1 cellular context compared by ENCODE assay signal in genomic region chr3:50269977-50270413, GRCh38.
TF ChIP-seq lines count a peak whose summit lies in the region.

No MANE protein-coding gene starts in this region.

TF ChIP-seq in GM23338, 12 proteins besides CTCF, POLR2A, EP300 and RAD21 (continued from another document):
- TF ChIP-seq, protein P1, sequence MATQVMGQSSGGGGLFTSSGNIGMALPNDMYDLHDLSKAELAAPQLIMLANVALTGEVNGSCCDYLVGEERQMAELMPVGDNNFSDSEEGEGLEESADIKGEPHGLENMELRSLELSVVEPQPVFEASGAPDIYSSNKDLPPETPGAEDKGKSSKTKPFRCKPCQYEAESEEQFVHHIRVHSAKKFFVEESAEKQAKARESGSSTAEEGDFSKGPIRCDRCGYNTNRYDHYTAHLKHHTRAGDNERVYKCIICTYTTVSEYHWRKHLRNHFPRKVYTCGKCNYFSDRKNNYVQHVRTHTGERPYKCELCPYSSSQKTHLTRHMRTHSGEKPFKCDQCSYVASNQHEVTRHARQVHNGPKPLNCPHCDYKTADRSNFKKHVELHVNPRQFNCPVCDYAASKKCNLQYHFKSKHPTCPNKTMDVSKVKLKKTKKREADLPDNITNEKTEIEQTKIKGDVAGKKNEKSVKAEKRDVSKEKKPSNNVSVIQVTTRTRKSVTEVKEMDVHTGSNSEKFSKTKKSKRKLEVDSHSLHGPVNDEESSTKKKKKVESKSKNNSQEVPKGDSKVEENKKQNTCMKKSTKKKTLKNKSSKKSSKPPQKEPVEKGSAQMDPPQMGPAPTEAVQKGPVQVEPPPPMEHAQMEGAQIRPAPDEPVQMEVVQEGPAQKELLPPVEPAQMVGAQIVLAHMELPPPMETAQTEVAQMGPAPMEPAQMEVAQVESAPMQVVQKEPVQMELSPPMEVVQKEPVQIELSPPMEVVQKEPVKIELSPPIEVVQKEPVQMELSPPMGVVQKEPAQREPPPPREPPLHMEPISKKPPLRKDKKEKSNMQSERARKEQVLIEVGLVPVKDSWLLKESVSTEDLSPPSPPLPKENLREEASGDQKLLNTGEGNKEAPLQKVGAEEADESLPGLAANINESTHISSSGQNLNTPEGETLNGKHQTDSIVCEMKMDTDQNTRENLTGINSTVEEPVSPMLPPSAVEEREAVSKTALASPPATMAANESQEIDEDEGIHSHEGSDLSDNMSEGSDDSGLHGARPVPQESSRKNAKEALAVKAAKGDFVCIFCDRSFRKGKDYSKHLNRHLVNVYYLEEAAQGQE (IDR thresholded peaks at IDR 0.05; ENCODE audit: unreplicated experiment): no peak
- TF ChIP-seq NANOG (IDR thresholded peaks at IDR 0.05; ENCODE audit: borderline replicate concordance): no peak
- no peak for TF ChIP-seq ETS1 (IDR thresholded peaks at IDR 0.05)
- TF ChIP-seq EZH2 (IDR thresholded peaks at IDR 0.05; ENCODE audit: low read depth, unreplicated experiment): no peak
- TF ChIP-seq EZH2phosphoT487 (IDR thresholded peaks at IDR 0.05; ENCODE audit: unreplicated experiment): no peak
